In the genomic region with DNA sequence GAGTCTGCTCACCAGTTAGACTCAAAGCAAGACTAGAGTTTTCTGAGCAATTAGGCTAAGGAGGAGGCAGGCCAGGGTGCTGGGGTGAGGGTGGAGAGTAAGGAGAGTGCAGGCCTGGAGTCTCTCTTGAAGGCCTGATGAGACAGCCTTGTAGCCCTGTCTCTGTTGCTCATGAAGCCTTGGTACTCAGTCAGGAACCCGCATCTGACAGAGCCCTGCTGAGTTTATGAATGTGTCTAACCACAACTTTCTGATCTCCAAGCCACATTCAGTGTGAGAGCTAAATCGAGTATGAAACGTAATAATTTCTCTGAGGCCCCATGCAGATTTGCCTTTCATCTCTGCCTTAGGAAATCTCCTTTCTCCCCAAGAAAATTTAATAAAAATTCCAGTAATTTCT, we compare ENCODE assay signal across 9 cellular contexts.
DNase-seq lines count a peak whose midpoint lies in the region; ATAC-seq, FAIRE-seq and TF ChIP-seq lines count a peak whose summit lies in the region.
"Had no signal": no experiment of that assay in that cellular context is flagged by ENCODE, and none has a peak within 500 bp of the region (broad histone marks: within the 10 kb centered on the region; RNA-seq: fewer than 3 reads in every experiment).

No MANE protein-coding gene starts in this region.

- H3K36me3 ChIP-seq in CD8-positive, alpha-beta T cell (ENCODE audit: insufficient read depth, low read length), result no peaks in the 10 kb centered on the region
- H3K36me3 ChIP-seq in heart left ventricle (no peaks in the 10 kb centered on the region), small intestine (ENCODE audit: control insufficient read depth in 2 of 2, insufficient read depth in 2 of 2, low read length in 2 of 2) (no peaks in the 10 kb centered on the region)
- H3K36me3 ChIP-seq: cardiac muscle cell had no signal

- no peak for FAIRE-seq in small intestine (lab: Jason Lieb, UNC)

- no peak overlapping the region for H3K4me3 Mint-ChIP-seq in CD8-positive, alpha-beta T cell
- H3K4me3 Mint-ChIP-seq in stimulated activated naive CD8-positive, alpha-beta T cell treated with anti-CD3 and anti-CD28 coated beads, Interleukin-15, amount 100 ng/mL, for 72 hours, result peak overlapping the region; percentile 11 to 68

- POLR2A ChIA-PET in CD8-positive, alpha-beta T cell (lab: Charles Lee), result no interaction called here

- DNase-seq in CD8-positive, alpha-beta T cell, result peak in 1 of 7 experiments; percentile 7
- DNase-seq in astrocyte of the hippocampus (ENCODE audit: low read depth, low spot score) (peak; percentile 83), cerebellar nuclear complex (lab: John Stamatoyannopoulos, UW) (no peak), heart left ventricle (no peak), small intestine (no peak)
- peak; percentile 53 to 73 for DNase-seq in stimulated activated naive CD8-positive, alpha-beta T cell treated with anti-CD3 and anti-CD28 coated beads, Interleukin-15, amount 100 ng/mL, for 72 hours

- no peak overlapping the region for H3K4me3 ChIP-seq in CD8-positive, alpha-beta T cell (ENCODE audit: low read depth, low read length)
- H3K4me3 ChIP-seq in heart left ventricle (no peak overlapping the region), small intestine (ENCODE audit: low read depth in 1 of 2, low read length in 2 of 2) (no peak overlapping the region)
- H3K4me3 ChIP-seq: cardiac muscle cell had no signal

- no peak overlapping the region for H3K27ac ChIP-seq in CD8-positive, alpha-beta T cell (ENCODE audit: low read depth, low read length)
- no peak overlapping the region for H3K27ac ChIP-seq in heart left ventricle
- peak overlapping the region in 1 of 2 donors; percentile 22 for H3K27ac ChIP-seq in small intestine (ENCODE audit: low read depth in 1 of 2, low read length in 1 of 2)
- H3K27ac ChIP-seq: cardiac muscle cell had no signal

- CTCF ChIA-PET in CD8-positive, alpha-beta T cell (lab: Charles Lee), result no interaction called here

- peaks cover 19% of the 10 kb centered on the region for H3K4me1 ChIP-seq in CD8-positive, alpha-beta T cell (ENCODE audit: insufficient read depth, low read length)
- H3K4me1 ChIP-seq in heart left ventricle (peaks cover 0 to 36% (median 6%) of the 10 kb centered on the region in 12 donors), small intestine (ENCODE audit: control insufficient read depth in 2 of 2, insufficient read depth in 1 of 2, low read depth in 1 of 2, low read length in 1 of 2) (peaks cover 29 to 39% of the 10 kb centered on the region in 2 donors)

- no peaks in the 10 kb centered on the region for H3K9me3 ChIP-seq in CD8-positive, alpha-beta T cell (ENCODE audit: low read length)
- no peaks in the 10 kb centered on the region for H3K9me3 ChIP-seq in heart left ventricle
- no peaks in the 10 kb centered on the region for H3K9me3 ChIP-seq in small intestine (ENCODE audit: control insufficient read depth, low read depth)

- no peaks in the 10 kb centered on the region for H3K27me3 ChIP-seq in CD8-positive, alpha-beta T cell (ENCODE audit: insufficient read depth, low read length)
- H3K27me3 ChIP-seq in heart left ventricle (no peaks in the 10 kb centered on the region), small intestine (ENCODE audit: control insufficient read depth in 2 of 2, insufficient read depth in 2 of 2, low read length in 2 of 2) (no peaks in the 10 kb centered on the region)
- H3K27me3 ChIP-seq: cardiac muscle cell had no signal

- peak; percentile 55 for ATAC-seq in CD8-positive, alpha-beta T cell
- ATAC-seq in GM19463 (IDR thresholded peaks at IDR 0.05; ENCODE audit: unreplicated experiment), result peak; percentile 73
- ATAC-seq in HG03442 (IDR thresholded peaks at IDR 0.05; ENCODE audit: unreplicated experiment), result peak; percentile 86
- peak; percentile 100 for ATAC-seq in stimulated activated naive CD8-positive, alpha-beta T cell treated with anti-CD3 and anti-CD28 coated beads, Interleukin-15, amount 100 ng/mL, for 72 hours
- ATAC-seq in heart left ventricle, result no peak

- H3K27me3 Mint-ChIP-seq in CD8-positive, alpha-beta T cell (ENCODE audit: low read depth), result peaks cover 8% of the 10 kb centered on the region
- peaks cover 26% of the 10 kb centered on the region for H3K27me3 Mint-ChIP-seq in stimulated activated naive CD8-positive, alpha-beta T cell treated with anti-CD3 and anti-CD28 coated beads, Interleukin-15, amount 100 ng/mL, for 72 hours

- H3K27ac Mint-ChIP-seq in CD8-positive, alpha-beta T cell, result no peak overlapping the region
- H3K27ac Mint-ChIP-seq in stimulated activated naive CD8-positive, alpha-beta T cell treated with anti-CD3 and anti-CD28 coated beads, Interleukin-15, amount 100 ng/mL, for 72 hours, result no peak overlapping the region

- TF ChIP-seq CTCF in CD8-positive, alpha-beta T cell (IDR thresholded peaks at IDR 0.05), result no peak
- no peak for TF ChIP-seq CTCF in heart left ventricle (IDR thresholded peaks at IDR 0.05)

- no peaks in the 10 kb centered on the region for H3K9me3 Mint-ChIP-seq in CD8-positive, alpha-beta T cell
- no peaks in the 10 kb centered on the region for H3K9me3 Mint-ChIP-seq in stimulated activated naive CD8-positive, alpha-beta T cell treated with anti-CD3 and anti-CD28 coated beads, Interleukin-15, amount 100 ng/mL, for 72 hours

- H3K36me3 Mint-ChIP-seq in CD8-positive, alpha-beta T cell, result no peaks in the 10 kb centered on the region

- intact Hi-C loops in CD8-positive, alpha-beta T cell (cut with DNase I, micrococcal nuclease), result no loop called here
- intact Hi-C loops in heart left ventricle (cut with DNase I), result loop anchor here in 1 of 10 donors (5.0 kb wide), 1 partner anchor 46 kb away; no protein-coding TSS in a partner anchor

- 80 to 89% (median 85%) methylated on average over 3 of the region's 3 CpGs for WGBS in heart left ventricle, 4 donors
- WGBS in small intestine, 3 donors, result 55 to 83% (median 60%) methylated on average over 3 of the region's 3 CpGs

- no peak for TF ChIP-seq POLR2A in heart left ventricle (IDR thresholded peaks at IDR 0.05)

- peaks cover 26% of the 10 kb centered on the region for H3K4me1 Mint-ChIP-seq in CD8-positive, alpha-beta T cell (ENCODE audit: low read depth)
- H3K4me1 Mint-ChIP-seq in stimulated activated naive CD8-positive, alpha-beta T cell treated with anti-CD3 and anti-CD28 coated beads, Interleukin-15, amount 100 ng/mL, for 72 hours, result peaks cover 36% of the 10 kb centered on the region

Comparison
In these comparisons a context has a peak if more than half of its experiments do, and no peak if none do; other contexts are left out.
1. ATAC-seq: peak in CD8-positive, alpha-beta T cell (single experiment), GM19463 (single experiment), HG03442 (single experiment) and stimulated activated naive CD8-positive, alpha-beta T cell treated with anti-CD3 and anti-CD28 coated beads, Interleukin-15, amount 100 ng/mL, for 72 hours (single experiment); none in heart left ventricle (0 of 4).
2. DNase-seq: peak in astrocyte of the hippocampus (single experiment) and stimulated activated naive CD8-positive, alpha-beta T cell treated with anti-CD3 and anti-CD28 coated beads, Interleukin-15, amount 100 ng/mL, for 72 hours (2 of 2); none in cerebellar nuclear complex (0 of 2), heart left ventricle (0 of 5) and small intestine (single experiment).